ENCODE assay signal across 10 cellular contexts in the genomic region with DNA sequence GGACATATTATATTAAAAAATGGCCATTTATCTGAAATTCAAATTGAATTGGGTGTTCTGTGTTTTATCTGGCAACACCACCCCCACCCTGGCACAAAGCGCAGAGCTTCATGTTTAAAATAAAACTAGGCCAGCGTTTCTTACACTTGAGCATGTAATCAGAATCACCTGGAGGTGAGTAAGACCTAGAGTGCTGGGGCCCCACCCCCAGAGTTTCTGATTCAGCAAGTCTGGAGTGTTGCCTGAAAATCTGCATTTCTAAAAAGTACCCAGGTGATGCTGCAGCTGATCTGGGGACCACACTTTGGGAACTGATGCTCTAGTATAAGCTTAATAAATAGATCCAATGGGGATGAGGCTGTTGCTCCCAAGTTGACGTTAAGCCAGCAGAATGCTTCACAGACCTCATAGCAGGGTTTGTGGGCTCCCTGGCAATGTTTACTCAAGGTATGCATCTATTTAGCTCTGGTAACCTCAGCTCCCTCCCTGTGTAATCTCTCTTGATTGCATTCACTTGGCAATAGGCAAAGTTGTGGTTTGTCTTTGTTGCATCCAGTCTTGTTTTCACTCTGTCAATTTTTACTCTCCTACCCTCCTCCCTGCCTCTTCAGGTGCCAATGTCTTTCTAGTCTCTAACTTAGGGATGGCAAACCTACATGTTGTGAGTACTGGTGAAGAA.
DNase-seq lines count a peak whose midpoint lies in the region; ATAC-seq and TF ChIP-seq lines count a peak whose summit lies in the region.
"Had no signal": no experiment of that assay in that cellular context is flagged by ENCODE, and none has a peak within 500 bp of the region (broad histone marks: within the 10 kb centered on the region; RNA-seq: fewer than 3 reads in every experiment).

No MANE protein-coding gene starts in this region.

- peaks cover 16% of the 10 kb centered on the region for H3K4me1 Mint-ChIP-seq in activated T-cell treated with anti-CD3 and anti-CD28 coated beads, Interleukin-2, amount 50 U/mL, for 4 hours (ENCODE audit: low read depth)

- DNase-seq in GM12865 (ENCODE audit: low read depth) = peak; percentile 54
- DNase-seq in activated T-cell treated with anti-CD3 and anti-CD28 coated beads, Interleukin-2, amount 50 U/mL, for 4 hours = no peak
- DNase-seq in left ventricle myocardium superior = no peak
- no peak for DNase-seq in NCI-H2227 (lab: John Stamatoyannopoulos, UW; ENCODE audit: unreplicated experiment)
- DNase-seq in GM10248 (ENCODE audit: extremely low spot score) = no peak
- no peak for DNase-seq in Kasumi-1 (lab: John Stamatoyannopoulos, UW)
- DNase-seq: esophagus squamous epithelium had no signal

- intact Hi-C loops in left ventricle myocardium superior (cut with micrococcal nuclease) = no loop called here

- peak; percentile 67 for ATAC-seq in GM19467 (IDR thresholded peaks at IDR 0.05; ENCODE audit: unreplicated experiment)
- ATAC-seq in HG03103 (IDR thresholded peaks at IDR 0.05; ENCODE audit: low read depth, unreplicated experiment) = peak; percentile 68
- ATAC-seq in activated T-cell treated with anti-CD3 and anti-CD28 coated beads, Interleukin-2, amount 50 U/mL, for 4 hours = peak; percentile 77 to 86
- no peak for ATAC-seq in left ventricle myocardium superior

- POLR2A ChIA-PET in GM10248 (lab: Yijun Ruan, JAX) = interaction anchor here (0.5 kb wide), 1 partner anchor 140 kb away, joined by 7 read pairs; no protein-coding TSS in a partner anchor

- no peaks in the 10 kb centered on the region for H3K36me3 Mint-ChIP-seq in activated T-cell treated with anti-CD3 and anti-CD28 coated beads, Interleukin-2, amount 50 U/mL, for 4 hours (ENCODE audit: insufficient read depth)
- H3K36me3 Mint-ChIP-seq: CD4-positive, CD25-positive, alpha-beta regulatory T cell had no signal

- no peak overlapping the region for H3K4me3 Mint-ChIP-seq in activated T-cell treated with anti-CD3 and anti-CD28 coated beads, Interleukin-2, amount 50 U/mL, for 4 hours
- H3K4me3 Mint-ChIP-seq: CD4-positive, CD25-positive, alpha-beta regulatory T cell had no signal

- TF ChIP-seq CTCF in GM12865 (IDR thresholded peaks at IDR 0.05; ENCODE audit: insufficient read depth, low read depth, low read length, missing control alignments) (no peak), GM10248 (IDR thresholded peaks at IDR 0.05; ENCODE audit: control extremely low read depth, extremely low read depth, low read depth, missing control alignments) (no peak)

- no peaks in the 10 kb centered on the region for H3K9me3 Mint-ChIP-seq in activated T-cell treated with anti-CD3 and anti-CD28 coated beads, Interleukin-2, amount 50 U/mL, for 4 hours
- H3K9me3 Mint-ChIP-seq: CD4-positive, CD25-positive, alpha-beta regulatory T cell had no signal

- CTCF ChIA-PET in GM10248 (lab: Yijun Ruan, JAX) = no interaction called here

- no peaks in the 10 kb centered on the region for H3K27me3 Mint-ChIP-seq in activated T-cell treated with anti-CD3 and anti-CD28 coated beads, Interleukin-2, amount 50 U/mL, for 4 hours (ENCODE audit: low read depth)
- H3K27me3 Mint-ChIP-seq: CD4-positive, CD25-positive, alpha-beta regulatory T cell had no signal

- no peak overlapping the region for H3K4me3 ChIP-seq in GM12865 (ENCODE audit: low read depth, low read length)
- H3K4me3 ChIP-seq: esophagus squamous epithelium had no signal
